1 cellular context compared by ENCODE assay signal in the genomic region with DNA sequence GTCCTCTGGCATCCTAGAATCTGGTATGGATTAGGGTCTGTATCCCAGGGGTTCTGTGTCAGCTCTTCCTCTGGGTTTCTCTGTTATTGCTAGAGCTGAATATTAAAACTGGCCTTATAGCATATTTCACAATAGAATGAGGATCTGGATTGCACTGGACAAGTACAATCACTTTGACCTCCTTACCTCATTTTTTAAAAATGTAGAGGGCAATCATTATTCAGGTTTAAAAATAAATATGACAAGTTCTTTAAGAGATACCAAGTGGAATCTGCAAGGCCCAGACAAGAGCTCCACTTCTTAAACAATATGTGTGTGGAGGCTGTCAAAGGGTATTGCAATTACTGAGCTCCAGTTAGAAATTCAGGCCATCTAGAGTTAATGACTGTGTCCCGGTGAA.
TF ChIP-seq lines count a peak whose summit lies in the region.

No MANE protein-coding gene starts in this region.

TF ChIP-seq in WTC11, 78 proteins besides CTCF, POLR2A, EP300 and RAD21 (continued from another document):
- TF ChIP-seq, protein P1, sequence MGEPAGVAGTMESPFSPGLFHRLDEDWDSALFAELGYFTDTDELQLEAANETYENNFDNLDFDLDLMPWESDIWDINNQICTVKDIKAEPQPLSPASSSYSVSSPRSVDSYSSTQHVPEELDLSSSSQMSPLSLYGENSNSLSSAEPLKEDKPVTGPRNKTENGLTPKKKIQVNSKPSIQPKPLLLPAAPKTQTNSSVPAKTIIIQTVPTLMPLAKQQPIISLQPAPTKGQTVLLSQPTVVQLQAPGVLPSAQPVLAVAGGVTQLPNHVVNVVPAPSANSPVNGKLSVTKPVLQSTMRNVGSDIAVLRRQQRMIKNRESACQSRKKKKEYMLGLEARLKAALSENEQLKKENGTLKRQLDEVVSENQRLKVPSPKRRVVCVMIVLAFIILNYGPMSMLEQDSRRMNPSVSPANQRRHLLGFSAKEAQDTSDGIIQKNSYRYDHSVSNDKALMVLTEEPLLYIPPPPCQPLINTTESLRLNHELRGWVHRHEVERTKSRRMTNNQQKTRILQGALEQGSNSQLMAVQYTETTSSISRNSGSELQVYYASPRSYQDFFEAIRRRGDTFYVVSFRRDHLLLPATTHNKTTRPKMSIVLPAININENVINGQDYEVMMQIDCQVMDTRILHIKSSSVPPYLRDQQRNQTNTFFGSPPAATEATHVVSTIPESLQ (CRISPR knock-in tag; IDR thresholded peaks at IDR 0.05), result no peak
- TF ChIP-seq, protein P2, sequence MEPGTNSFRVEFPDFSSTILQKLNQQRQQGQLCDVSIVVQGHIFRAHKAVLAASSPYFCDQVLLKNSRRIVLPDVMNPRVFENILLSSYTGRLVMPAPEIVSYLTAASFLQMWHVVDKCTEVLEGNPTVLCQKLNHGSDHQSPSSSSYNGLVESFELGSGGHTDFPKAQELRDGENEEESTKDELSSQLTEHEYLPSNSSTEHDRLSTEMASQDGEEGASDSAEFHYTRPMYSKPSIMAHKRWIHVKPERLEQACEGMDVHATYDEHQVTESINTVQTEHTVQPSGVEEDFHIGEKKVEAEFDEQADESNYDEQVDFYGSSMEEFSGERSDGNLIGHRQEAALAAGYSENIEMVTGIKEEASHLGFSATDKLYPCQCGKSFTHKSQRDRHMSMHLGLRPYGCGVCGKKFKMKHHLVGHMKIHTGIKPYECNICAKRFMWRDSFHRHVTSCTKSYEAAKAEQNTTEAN (CRISPR knock-in tag; IDR thresholded peaks at IDR 0.05), result no peak
- TF ChIP-seq, protein P3, sequence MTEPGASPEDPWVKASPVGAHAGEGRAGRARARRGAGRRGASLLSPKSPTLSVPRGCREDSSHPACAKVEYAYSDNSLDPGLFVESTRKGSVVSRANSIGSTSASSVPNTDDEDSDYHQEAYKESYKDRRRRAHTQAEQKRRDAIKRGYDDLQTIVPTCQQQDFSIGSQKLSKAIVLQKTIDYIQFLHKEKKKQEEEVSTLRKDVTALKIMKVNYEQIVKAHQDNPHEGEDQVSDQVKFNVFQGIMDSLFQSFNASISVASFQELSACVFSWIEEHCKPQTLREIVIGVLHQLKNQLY (CRISPR knock-in tag; IDR thresholded peaks at IDR 0.05), result no peak
- TF ChIP-seq, protein P4, sequence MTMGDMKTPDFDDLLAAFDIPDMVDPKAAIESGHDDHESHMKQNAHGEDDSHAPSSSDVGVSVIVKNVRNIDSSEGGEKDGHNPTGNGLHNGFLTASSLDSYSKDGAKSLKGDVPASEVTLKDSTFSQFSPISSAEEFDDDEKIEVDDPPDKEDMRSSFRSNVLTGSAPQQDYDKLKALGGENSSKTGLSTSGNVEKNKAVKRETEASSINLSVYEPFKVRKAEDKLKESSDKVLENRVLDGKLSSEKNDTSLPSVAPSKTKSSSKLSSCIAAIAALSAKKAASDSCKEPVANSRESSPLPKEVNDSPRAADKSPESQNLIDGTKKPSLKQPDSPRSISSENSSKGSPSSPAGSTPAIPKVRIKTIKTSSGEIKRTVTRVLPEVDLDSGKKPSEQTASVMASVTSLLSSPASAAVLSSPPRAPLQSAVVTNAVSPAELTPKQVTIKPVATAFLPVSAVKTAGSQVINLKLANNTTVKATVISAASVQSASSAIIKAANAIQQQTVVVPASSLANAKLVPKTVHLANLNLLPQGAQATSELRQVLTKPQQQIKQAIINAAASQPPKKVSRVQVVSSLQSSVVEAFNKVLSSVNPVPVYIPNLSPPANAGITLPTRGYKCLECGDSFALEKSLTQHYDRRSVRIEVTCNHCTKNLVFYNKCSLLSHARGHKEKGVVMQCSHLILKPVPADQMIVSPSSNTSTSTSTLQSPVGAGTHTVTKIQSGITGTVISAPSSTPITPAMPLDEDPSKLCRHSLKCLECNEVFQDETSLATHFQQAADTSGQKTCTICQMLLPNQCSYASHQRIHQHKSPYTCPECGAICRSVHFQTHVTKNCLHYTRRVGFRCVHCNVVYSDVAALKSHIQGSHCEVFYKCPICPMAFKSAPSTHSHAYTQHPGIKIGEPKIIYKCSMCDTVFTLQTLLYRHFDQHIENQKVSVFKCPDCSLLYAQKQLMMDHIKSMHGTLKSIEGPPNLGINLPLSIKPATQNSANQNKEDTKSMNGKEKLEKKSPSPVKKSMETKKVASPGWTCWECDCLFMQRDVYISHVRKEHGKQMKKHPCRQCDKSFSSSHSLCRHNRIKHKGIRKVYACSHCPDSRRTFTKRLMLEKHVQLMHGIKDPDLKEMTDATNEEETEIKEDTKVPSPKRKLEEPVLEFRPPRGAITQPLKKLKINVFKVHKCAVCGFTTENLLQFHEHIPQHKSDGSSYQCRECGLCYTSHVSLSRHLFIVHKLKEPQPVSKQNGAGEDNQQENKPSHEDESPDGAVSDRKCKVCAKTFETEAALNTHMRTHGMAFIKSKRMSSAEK (CRISPR knock-in tag; IDR thresholded peaks at IDR 0.05; ENCODE audit: borderline replicate concordance), result no peak
- no peak for TF ChIP-seq EMX1 (CRISPR knock-in tag; IDR thresholded peaks at IDR 0.05)
- TF ChIP-seq, protein P5, sequence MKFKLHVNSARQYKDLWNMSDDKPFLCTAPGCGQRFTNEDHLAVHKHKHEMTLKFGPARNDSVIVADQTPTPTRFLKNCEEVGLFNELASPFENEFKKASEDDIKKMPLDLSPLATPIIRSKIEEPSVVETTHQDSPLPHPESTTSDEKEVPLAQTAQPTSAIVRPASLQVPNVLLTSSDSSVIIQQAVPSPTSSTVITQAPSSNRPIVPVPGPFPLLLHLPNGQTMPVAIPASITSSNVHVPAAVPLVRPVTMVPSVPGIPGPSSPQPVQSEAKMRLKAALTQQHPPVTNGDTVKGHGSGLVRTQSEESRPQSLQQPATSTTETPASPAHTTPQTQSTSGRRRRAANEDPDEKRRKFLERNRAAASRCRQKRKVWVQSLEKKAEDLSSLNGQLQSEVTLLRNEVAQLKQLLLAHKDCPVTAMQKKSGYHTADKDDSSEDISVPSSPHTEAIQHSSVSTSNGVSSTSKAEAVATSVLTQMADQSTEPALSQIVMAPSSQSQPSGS (CRISPR knock-in tag; IDR thresholded peaks at IDR 0.05; ENCODE audit: borderline replicate concordance, low read depth), result no peak
